ENCODE assay signal across 10 cellular contexts in the genomic region with DNA sequence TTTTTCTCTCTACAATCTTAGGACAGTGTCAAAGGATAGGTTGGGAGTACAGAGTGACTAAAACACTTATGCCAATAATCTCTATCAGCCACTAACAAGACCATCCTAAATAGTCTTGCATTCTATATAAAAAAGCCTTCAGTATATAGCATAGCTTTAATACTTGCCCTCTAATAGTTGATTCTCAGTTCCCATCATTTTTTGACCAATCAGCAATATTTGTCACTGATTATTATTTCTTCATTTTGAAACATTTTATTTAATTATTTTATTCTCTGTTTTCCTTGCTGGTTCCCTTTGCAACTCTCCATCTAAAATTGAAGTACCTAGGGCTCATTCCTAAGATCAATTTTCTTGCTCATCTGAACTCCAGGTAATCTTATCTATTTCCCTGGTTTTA.
"Had no signal": no experiment of that assay in that cellular context is flagged by ENCODE, and none has a peak within 500 bp of the region (broad histone marks: within the 10 kb centered on the region; RNA-seq: fewer than 3 reads in every experiment).

No MANE protein-coding gene starts in this region.

- H3K9me3 Mint-ChIP-seq: H9, HFFc6 had no signal

- H3K27ac Mint-ChIP-seq: H9, HFFc6, IgD-negative memory B cell had no signal

- H3K4me1 Mint-ChIP-seq: H9, IgD-negative memory B cell had no signal

- H3K9ac ChIP-seq: GM23248 had no signal

- FAIRE-seq: H54 had no signal

- H2AFZ ChIP-seq: GM23248 had no signal

- H3K4me3 ChIP-seq: GM23248 had no signal

- H3K4me3 Mint-ChIP-seq: H9, HFFc6, IgD-negative memory B cell had no signal

- H3K27ac ChIP-seq: GM23248, HL-60 had no signal

- DNase-seq: GM23248, GOT3, H9, HCEC 1CT, HFFc6, Kasumi-1, KG1 had no signal

- H3K27me3 Mint-ChIP-seq: IgD-negative memory B cell had no signal
